ENCODE assay signal across 8 cellular contexts in the genomic region with DNA sequence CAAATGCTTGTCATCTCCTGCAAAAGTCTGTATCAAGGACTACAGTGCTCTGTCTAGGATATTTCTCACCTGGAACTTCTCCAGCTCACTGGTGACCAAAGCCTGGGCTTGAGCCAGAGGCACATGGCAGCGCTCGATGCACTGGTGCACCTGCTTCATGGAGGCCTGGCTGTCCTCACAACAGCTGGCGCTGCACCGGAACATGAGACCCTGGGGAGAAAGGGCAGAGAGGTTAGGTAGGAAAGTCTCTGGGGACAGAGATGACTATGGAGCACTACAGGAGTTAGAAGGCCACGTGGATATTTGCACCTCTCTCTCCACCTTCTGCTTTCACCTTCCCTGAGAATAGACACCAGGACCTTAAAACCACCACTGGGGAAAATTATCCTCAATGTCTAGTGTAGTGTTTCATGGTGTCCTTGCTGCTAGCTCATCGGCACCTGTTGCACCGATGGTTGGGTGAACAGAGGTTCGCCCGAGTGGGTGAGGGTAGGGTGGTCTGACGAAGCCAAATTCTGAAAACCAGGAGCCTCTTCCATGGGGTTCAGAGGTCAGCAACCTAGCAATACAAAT. TPM values are rescaled to one million over a fixed set of nuclear protein-coding genes. Genes with fewer than 3 reads are reported as not detected.
DNase-seq lines count a peak whose midpoint lies in the region; ATAC-seq and TF ChIP-seq lines count a peak whose summit lies in the region.

No MANE protein-coding gene starts in this region.

- no peaks in the 10 kb centered on the region for H3F3A ChIP-seq in PC-3 (ENCODE audit: low read length, unreplicated experiment)

- no peaks in the 10 kb centered on the region for H3K27me3 ChIP-seq in PC-3 (ENCODE audit: low read length)
- no peaks in the 10 kb centered on the region for H3K27me3 ChIP-seq in esophagus muscularis mucosa

- H3K36me3 ChIP-seq in PC-3 (ENCODE audit: low read depth, low read length) (peaks cover 14% of the 10 kb centered on the region; the same call in 1 of the 2 replicates), esophagus muscularis mucosa (peaks cover 0 to 46% (median 30%) of the 10 kb centered on the region in 4 donors)

- POLR2A ChIA-PET in PC-3 (lab: Charles Lee; ENCODE audit: unreplicated experiment): no interaction called here

- no peaks in the 10 kb centered on the region for H3K9me2 ChIP-seq in PC-3 (replicated peaks; ENCODE audit: low read length)

- DNase-seq in PC-3 (no peak), esophagus muscularis mucosa (ENCODE audit: extremely low spot score) (no peak), retinal pigment epithelial cell (ENCODE audit: low read depth) (no peak), G401 (ENCODE audit: low spot score) (no peak), iPS-NIHi7 (ENCODE audit: extremely low spot score) (no peak)

- no peak for TF ChIP-seq POLR2A in esophagus muscularis mucosa (IDR thresholded peaks at IDR 0.05; ENCODE audit: low read depth)

- in situ Hi-C loops in G401 (cut with HindIII; ENCODE audit: low sequenced_read_pairs): no loop called here

- H3K9me3 ChIP-seq in PC-3 (ENCODE audit: low read length) (no peaks in the 10 kb centered on the region), esophagus muscularis mucosa (no peaks in the 10 kb centered on the region)

- H2AFZ ChIP-seq in PC-3 (ENCODE audit: low read length): peak overlapping the region; percentile 81

- H3K4me3 ChIP-seq in PC-3 (ENCODE audit: low read length): peak overlapping the region; percentile 71
- H3K4me3 ChIP-seq in esophagus muscularis mucosa: peak overlapping the region; percentile 79 to 99 (median 91)
- H3K4me3 ChIP-seq in retinal pigment epithelial cell (ENCODE audit: low read length): peak overlapping the region; percentile 76

- BruUV-seq in PC-3 (replicated peaks; lab: Mats Ljungman, UMichigan): TSS peak; percentile 32

- TF ChIP-seq CTCF in PC-3 (conservative IDR thresholded peaks at IDR 0.05; ENCODE audit: low read depth, low read length) (no peak), esophagus muscularis mucosa (IDR thresholded peaks at IDR 0.05) (no peak), retinal pigment epithelial cell (conservative IDR thresholded peaks at IDR 0.05; ENCODE audit: low read depth, low read length) (peak; percentile 42)

- 64% methylated on average over 10 of the region's 10 CpGs for WGBS in esophagus muscularis mucosa

- peak overlapping the region; percentile 92 for H3K4me2 ChIP-seq in PC-3 (ENCODE audit: low read length)

- CTCF ChIA-PET in PC-3 (lab: Charles Lee): no interaction called here

- no peaks in the 10 kb centered on the region for H4K20me1 ChIP-seq in PC-3 (ENCODE audit: low read length)

- peaks cover 7% of the 10 kb centered on the region for H3K4me1 ChIP-seq in PC-3 (ENCODE audit: insufficient read depth, low read length)
- peaks cover 6 to 22% (median 17%) of the 10 kb centered on the region in 4 donors for H3K4me1 ChIP-seq in esophagus muscularis mucosa

- peak overlapping the region; percentile 93 for H3K9ac ChIP-seq in PC-3 (ENCODE audit: low read length)

- peaks cover 26% of the 10 kb centered on the region for H3K79me2 ChIP-seq in PC-3 (ENCODE audit: low read length)

- intact Hi-C loops in PC-3 (cut with micrococcal nuclease) (loop anchor here (10.0 kb wide), 1 partner anchor 484 kb away; no protein-coding TSS in a partner anchor), esophagus muscularis mucosa (cut with DNase I) (loop anchor here (5.0 to 10.0 kb wide), 4 partner anchors 44 to 644 kb away; a partner anchor contains a TSS)

- H3K27ac ChIP-seq in PC-3 (ENCODE audit: low read length) (no peak overlapping the region), esophagus muscularis mucosa (replicated peaks in 1 of 4) (peak overlapping the region; percentile 80 to 91 (median 85))

- TF ChIP-seq EP300 in esophagus muscularis mucosa (IDR thresholded peaks at IDR 0.05): no peak

- ATAC-seq in GM19395 (IDR thresholded peaks at IDR 0.05; ENCODE audit: unreplicated experiment): peak; percentile 2
- no peak for ATAC-seq in PC-3
- no peak for ATAC-seq in GM18868 (IDR thresholded peaks at IDR 0.05; ENCODE audit: unreplicated experiment)
- no peak for ATAC-seq in GM21737 (IDR thresholded peaks at IDR 0.05; ENCODE audit: unreplicated experiment)

RNA-seq across cellular contexts. Expression of a gene that starts 1.0 kb away (rescaled TPM):
- total RNA-seq in PC-3 (2014; rRNA removed): 67.6 and 70.8 TPM in 2 replicates
- 10 to 100 TPM; 19.4 to 29.4 (median 23.7) TPM for total RNA-seq in esophagus muscularis mucosa
- 95.8 and 102 TPM in 2 replicates for total RNA-seq in G401 (2014; rRNA removed; shearing (Covaris generic))

RNA-seq across cellular contexts. Expression of a gene that starts 7.3 kb away (rescaled TPM):
- 489 and 572 TPM in 2 replicates for total RNA-seq in PC-3 (2014; rRNA removed)
- 100 to 1,000 TPM in 3 of 4 donors, 10 to 100 TPM in 1; 85.8 to 125 (median 118) TPM for total RNA-seq in esophagus muscularis mucosa
- total RNA-seq in G401 (2014; rRNA removed; shearing (Covaris generic)): 238 and 239 TPM in 2 replicates

RNA-seq across cellular contexts. Expression of a gene that starts 42.9 kb away (rescaled TPM):
- total RNA-seq in PC-3 (2014; rRNA removed) (16.1 and 17.5 TPM in 2 replicates), esophagus muscularis mucosa (10 to 100 TPM; 52.2 to 87.4 (median 65.9) TPM)
- total RNA-seq in G401 (2014; rRNA removed; shearing (Covaris generic)): 8.1 and 18.8 TPM in 2 replicates

RNA-seq across cellular contexts. Expression of a gene that starts 52.4 kb away (rescaled TPM):
- total RNA-seq in PC-3 (2014; rRNA removed) (82.5 and 123 TPM in 2 replicates), esophagus muscularis mucosa (10 to 100 TPM; 41.1 to 82.2 (median 47.3) TPM)
- 98.9 and 99.1 TPM in 2 replicates for total RNA-seq in G401 (2014; rRNA removed; shearing (Covaris generic))
